In the genomic region with DNA sequence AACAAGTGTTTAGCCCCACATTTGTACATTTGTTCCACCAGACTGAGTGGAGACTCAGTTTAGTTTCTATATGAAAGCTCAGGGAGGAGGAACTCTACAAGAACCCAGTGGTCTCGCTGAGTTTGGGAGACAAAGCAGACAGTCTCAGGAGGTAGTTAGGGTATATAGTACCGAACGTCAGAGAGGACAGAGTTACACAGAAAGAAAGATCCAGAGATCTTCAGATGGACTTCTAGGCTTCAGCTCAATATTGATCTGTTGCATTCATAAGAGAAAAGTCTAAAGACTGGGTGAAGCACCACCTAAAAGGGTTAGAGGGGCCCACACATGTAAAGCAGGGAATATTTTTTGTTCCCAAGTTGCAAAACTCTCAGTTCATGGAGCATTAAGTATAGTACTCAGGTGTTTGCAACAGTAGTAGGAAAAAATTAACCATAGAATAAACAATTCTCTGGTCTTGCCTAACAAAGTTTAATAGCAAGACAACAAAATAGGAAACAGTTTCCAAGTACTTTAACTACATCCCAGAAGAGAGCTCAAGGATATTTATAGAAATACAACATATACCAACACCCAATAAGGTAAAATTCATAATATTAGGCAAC, we compare ENCODE assay signal across 1 cellular context.
A peak's percentile ranks its signal among the peaks of the same experiment; 100 is the strongest.
TF ChIP-seq lines count a peak whose summit lies in the region.

No MANE protein-coding gene starts in this region.

TF ChIP-seq in HepG2, 621 proteins besides CTCF, POLR2A, EP300 and RAD21 (continued from another document and continues in another):
- TF ChIP-seq, protein P1, sequence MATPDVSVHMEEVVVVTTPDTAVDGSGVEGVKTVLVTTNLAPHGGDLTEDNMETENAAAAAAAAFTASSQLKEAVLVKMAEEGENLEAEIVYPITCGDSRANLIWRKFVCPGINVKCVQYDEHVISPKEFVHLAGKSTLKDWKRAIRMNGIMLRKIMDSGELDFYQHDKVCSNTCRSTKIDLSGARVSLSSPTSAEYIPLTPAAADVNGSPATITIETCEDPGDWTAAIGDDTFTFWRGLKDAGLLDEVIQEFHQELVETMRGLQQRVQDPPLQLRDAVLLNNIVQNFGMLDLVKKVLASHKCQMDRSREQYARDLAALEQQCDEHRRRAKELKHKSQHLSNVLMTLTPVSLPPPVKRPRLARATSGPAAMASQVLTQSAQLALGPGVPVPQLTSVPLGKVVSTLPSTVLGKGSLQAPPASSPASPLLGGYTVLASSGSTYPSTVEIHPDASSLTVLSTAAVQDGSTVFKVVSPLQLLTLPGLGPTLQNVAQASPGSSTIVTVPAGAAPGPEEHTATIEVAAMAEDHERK (CRISPR knock-in tag; IDR thresholded peaks at IDR 0.05; ENCODE audit: low read depth) = no peak
- no peak for TF ChIP-seq RXRA (CRISPR knock-in tag; IDR thresholded peaks at IDR 0.05)
- TF ChIP-seq, protein P2, sequence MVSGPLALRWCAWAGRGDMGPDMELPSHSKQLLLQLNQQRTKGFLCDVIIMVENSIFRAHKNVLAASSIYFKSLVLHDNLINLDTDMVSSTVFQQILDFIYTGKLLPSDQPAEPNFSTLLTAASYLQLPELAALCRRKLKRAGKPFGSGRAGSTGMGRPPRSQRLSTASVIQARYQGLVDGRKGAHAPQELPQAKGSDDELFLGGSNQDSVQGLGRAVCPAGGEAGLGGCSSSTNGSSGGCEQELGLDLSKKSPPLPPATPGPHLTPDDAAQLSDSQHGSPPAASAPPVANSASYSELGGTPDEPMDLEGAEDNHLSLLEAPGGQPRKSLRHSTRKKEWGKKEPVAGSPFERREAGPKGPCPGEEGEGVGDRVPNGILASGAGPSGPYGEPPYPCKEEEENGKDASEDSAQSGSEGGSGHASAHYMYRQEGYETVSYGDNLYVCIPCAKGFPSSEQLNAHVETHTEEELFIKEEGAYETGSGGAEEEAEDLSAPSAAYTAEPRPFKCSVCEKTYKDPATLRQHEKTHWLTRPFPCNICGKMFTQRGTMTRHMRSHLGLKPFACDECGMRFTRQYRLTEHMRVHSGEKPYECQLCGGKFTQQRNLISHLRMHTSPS (CRISPR knock-in tag; IDR thresholded peaks at IDR 0.05; ENCODE audit: low read depth) = no peak
- peak; percentile 39; the same call in 1 of the 2 replicates for TF ChIP-seq ZNF652 (CRISPR knock-in tag; IDR thresholded peaks at IDR 0.05; ENCODE audit: borderline replicate concordance, low read depth)
- TF ChIP-seq, protein P3, sequence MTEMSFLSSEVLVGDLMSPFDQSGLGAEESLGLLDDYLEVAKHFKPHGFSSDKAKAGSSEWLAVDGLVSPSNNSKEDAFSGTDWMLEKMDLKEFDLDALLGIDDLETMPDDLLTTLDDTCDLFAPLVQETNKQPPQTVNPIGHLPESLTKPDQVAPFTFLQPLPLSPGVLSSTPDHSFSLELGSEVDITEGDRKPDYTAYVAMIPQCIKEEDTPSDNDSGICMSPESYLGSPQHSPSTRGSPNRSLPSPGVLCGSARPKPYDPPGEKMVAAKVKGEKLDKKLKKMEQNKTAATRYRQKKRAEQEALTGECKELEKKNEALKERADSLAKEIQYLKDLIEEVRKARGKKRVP (CRISPR knock-in tag; IDR thresholded peaks at IDR 0.05) = peak in 1 of 2 experiments; percentile 80; a peak in 2 of 4 replicates
- TF ChIP-seq, protein P4, sequence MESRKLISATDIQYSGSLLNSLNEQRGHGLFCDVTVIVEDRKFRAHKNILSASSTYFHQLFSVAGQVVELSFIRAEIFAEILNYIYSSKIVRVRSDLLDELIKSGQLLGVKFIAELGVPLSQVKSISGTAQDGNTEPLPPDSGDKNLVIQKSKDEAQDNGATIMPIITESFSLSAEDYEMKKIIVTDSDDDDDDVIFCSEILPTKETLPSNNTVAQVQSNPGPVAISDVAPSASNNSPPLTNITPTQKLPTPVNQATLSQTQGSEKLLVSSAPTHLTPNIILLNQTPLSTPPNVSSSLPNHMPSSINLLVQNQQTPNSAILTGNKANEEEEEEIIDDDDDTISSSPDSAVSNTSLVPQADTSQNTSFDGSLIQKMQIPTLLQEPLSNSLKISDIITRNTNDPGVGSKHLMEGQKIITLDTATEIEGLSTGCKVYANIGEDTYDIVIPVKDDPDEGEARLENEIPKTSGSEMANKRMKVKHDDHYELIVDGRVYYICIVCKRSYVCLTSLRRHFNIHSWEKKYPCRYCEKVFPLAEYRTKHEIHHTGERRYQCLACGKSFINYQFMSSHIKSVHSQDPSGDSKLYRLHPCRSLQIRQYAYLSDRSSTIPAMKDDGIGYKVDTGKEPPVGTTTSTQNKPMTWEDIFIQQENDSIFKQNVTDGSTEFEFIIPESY (CRISPR knock-in tag; IDR thresholded peaks at IDR 0.05) = no peak
- TF ChIP-seq KLF15 (CRISPR knock-in tag; IDR thresholded peaks at IDR 0.05; ENCODE audit: borderline replicate concordance) = no peak
- TF ChIP-seq, protein P5, sequence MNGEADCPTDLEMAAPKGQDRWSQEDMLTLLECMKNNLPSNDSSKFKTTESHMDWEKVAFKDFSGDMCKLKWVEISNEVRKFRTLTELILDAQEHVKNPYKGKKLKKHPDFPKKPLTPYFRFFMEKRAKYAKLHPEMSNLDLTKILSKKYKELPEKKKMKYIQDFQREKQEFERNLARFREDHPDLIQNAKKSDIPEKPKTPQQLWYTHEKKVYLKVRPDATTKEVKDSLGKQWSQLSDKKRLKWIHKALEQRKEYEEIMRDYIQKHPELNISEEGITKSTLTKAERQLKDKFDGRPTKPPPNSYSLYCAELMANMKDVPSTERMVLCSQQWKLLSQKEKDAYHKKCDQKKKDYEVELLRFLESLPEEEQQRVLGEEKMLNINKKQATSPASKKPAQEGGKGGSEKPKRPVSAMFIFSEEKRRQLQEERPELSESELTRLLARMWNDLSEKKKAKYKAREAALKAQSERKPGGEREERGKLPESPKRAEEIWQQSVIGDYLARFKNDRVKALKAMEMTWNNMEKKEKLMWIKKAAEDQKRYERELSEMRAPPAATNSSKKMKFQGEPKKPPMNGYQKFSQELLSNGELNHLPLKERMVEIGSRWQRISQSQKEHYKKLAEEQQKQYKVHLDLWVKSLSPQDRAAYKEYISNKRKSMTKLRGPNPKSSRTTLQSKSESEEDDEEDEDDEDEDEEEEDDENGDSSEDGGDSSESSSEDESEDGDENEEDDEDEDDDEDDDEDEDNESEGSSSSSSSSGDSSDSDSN (CRISPR knock-in tag; IDR thresholded peaks at IDR 0.05) = no peak
- TF ChIP-seq, protein P6, sequence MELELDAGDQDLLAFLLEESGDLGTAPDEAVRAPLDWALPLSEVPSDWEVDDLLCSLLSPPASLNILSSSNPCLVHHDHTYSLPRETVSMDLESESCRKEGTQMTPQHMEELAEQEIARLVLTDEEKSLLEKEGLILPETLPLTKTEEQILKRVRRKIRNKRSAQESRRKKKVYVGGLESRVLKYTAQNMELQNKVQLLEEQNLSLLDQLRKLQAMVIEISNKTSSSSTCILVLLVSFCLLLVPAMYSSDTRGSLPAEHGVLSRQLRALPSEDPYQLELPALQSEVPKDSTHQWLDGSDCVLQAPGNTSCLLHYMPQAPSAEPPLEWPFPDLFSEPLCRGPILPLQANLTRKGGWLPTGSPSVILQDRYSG (CRISPR knock-in tag; IDR thresholded peaks at IDR 0.05) = no peak
- TF ChIP-seq NKX3-1 (CRISPR knock-in tag; IDR thresholded peaks at IDR 0.05) = no peak
- 0 out of 2 replicates have a peak, but pooled peaks have one; percentile 31 for TF ChIP-seq SRF (IDR thresholded peaks at IDR 0.05; ENCODE audit: low read depth, low read length)
- no peak for TF ChIP-seq JDP2 (CRISPR knock-in tag; IDR thresholded peaks at IDR 0.05; ENCODE audit: borderline replicate concordance)
- TF ChIP-seq REXO4 (CRISPR knock-in tag; IDR thresholded peaks at IDR 0.05; ENCODE audit: borderline replicate concordance) = no peak
- no peak for TF ChIP-seq ZNF619 (CRISPR knock-in tag; IDR thresholded peaks at IDR 0.05)
- TF ChIP-seq, protein P7, sequence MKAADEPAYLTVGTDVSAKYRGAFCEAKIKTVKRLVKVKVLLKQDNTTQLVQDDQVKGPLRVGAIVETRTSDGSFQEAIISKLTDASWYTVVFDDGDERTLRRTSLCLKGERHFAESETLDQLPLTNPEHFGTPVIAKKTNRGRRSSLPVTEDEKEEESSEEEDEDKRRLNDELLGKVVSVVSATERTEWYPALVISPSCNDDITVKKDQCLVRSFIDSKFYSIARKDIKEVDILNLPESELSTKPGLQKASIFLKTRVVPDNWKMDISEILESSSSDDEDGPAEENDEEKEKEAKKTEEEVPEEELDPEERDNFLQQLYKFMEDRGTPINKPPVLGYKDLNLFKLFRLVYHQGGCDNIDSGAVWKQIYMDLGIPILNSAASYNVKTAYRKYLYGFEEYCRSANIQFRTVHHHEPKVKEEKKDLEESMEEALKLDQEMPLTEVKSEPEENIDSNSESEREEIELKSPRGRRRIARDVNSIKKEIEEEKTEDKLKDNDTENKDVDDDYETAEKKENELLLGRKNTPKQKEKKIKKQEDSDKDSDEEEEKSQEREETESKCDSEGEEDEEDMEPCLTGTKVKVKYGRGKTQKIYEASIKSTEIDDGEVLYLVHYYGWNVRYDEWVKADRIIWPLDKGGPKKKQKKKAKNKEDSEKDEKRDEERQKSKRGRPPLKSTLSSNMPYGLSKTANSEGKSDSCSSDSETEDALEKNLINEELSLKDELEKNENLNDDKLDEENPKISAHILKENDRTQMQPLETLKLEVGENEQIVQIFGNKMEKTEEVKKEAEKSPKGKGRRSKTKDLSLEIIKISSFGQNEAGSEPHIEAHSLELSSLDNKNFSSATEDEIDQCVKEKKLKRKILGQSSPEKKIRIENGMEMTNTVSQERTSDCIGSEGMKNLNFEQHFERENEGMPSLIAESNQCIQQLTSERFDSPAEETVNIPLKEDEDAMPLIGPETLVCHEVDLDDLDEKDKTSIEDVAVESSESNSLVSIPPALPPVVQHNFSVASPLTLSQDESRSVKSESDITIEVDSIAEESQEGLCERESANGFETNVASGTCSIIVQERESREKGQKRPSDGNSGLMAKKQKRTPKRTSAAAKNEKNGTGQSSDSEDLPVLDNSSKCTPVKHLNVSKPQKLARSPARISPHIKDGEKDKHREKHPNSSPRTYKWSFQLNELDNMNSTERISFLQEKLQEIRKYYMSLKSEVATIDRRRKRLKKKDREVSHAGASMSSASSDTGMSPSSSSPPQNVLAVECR (CRISPR knock-in tag; IDR thresholded peaks at IDR 0.05; ENCODE audit: borderline replicate concordance) = peak; percentile 25; the same call in 1 of the 2 replicates
- TF ChIP-seq RFX3 (CRISPR knock-in tag; IDR thresholded peaks at IDR 0.05) = no peak
- no peak for TF ChIP-seq ZNF550 (CRISPR knock-in tag; IDR thresholded peaks at IDR 0.05; ENCODE audit: borderline replicate concordance)
- TF ChIP-seq, protein P8, sequence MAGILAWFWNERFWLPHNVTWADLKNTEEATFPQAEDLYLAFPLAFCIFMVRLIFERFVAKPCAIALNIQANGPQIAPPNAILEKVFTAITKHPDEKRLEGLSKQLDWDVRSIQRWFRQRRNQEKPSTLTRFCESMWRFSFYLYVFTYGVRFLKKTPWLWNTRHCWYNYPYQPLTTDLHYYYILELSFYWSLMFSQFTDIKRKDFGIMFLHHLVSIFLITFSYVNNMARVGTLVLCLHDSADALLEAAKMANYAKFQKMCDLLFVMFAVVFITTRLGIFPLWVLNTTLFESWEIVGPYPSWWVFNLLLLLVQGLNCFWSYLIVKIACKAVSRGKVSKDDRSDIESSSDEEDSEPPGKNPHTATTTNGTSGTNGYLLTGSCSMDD (CRISPR knock-in tag; IDR thresholded peaks at IDR 0.05) = no peak
- no peak for TF ChIP-seq SMAD9 (CRISPR knock-in tag; IDR thresholded peaks at IDR 0.05)
- TF ChIP-seq HMGA1 (CRISPR knock-in tag; conservative IDR thresholded peaks at IDR 0.05) = no peak
- TF ChIP-seq DNMT1 (CRISPR knock-in tag; IDR thresholded peaks at IDR 0.05) = no peak
- TF ChIP-seq, protein P9, sequence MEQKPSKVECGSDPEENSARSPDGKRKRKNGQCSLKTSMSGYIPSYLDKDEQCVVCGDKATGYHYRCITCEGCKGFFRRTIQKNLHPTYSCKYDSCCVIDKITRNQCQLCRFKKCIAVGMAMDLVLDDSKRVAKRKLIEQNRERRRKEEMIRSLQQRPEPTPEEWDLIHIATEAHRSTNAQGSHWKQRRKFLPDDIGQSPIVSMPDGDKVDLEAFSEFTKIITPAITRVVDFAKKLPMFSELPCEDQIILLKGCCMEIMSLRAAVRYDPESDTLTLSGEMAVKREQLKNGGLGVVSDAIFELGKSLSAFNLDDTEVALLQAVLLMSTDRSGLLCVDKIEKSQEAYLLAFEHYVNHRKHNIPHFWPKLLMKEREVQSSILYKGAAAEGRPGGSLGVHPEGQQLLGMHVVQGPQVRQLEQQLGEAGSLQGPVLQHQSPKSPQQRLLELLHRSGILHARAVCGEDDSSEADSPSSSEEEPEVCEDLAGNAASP (CRISPR knock-in tag; IDR thresholded peaks at IDR 0.05; ENCODE audit: borderline replicate concordance) = no peak; the same call in 1 of the 2 replicates
- no peak for TF ChIP-seq ZNF552 (CRISPR knock-in tag; IDR thresholded peaks at IDR 0.05; ENCODE audit: borderline replicate concordance)
- no peak for TF ChIP-seq GLI4 (CRISPR knock-in tag; IDR thresholded peaks at IDR 0.05; ENCODE audit: borderline replicate concordance)
- TF ChIP-seq PCBP1 (IDR thresholded peaks at IDR 0.05; ENCODE audit: borderline replicate concordance, low read depth, low read length) = no peak
- peak; percentile 28; the same call in 1 of the 2 replicates for TF ChIP-seq ZNF160 (CRISPR knock-in tag; IDR thresholded peaks at IDR 0.05)
- no peak for TF ChIP-seq ATF1 (CRISPR knock-in tag; IDR thresholded peaks at IDR 0.05)
- no peak for TF ChIP-seq MEIS1 (CRISPR knock-in tag; IDR thresholded peaks at IDR 0.05; ENCODE audit: borderline replicate concordance)
- no peak for TF ChIP-seq TAF1 (CRISPR knock-in tag; IDR thresholded peaks at IDR 0.05)
- TF ChIP-seq, protein P10, sequence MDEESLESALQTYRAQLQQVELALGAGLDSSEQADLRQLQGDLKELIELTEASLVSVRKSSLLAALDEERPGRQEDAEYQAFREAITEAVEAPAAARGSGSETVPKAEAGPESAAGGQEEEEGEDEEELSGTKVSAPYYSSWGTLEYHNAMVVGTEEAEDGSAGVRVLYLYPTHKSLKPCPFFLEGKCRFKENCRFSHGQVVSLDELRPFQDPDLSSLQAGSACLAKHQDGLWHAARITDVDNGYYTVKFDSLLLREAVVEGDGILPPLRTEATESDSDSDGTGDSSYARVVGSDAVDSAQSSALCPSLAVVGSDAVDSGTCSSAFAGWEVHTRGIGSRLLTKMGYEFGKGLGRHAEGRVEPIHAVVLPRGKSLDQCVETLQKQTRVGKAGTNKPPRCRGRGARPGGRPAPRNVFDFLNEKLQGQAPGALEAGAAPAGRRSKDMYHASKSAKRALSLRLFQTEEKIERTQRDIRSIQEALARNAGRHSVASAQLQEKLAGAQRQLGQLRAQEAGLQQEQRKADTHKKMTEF (CRISPR knock-in tag; IDR thresholded peaks at IDR 0.05) = peak; percentile 77
- peak; percentile 82 for TF ChIP-seq MBD4 (IDR thresholded peaks at IDR 0.05; ENCODE audit: borderline replicate concordance, low read length)
- TF ChIP-seq, protein P11, sequence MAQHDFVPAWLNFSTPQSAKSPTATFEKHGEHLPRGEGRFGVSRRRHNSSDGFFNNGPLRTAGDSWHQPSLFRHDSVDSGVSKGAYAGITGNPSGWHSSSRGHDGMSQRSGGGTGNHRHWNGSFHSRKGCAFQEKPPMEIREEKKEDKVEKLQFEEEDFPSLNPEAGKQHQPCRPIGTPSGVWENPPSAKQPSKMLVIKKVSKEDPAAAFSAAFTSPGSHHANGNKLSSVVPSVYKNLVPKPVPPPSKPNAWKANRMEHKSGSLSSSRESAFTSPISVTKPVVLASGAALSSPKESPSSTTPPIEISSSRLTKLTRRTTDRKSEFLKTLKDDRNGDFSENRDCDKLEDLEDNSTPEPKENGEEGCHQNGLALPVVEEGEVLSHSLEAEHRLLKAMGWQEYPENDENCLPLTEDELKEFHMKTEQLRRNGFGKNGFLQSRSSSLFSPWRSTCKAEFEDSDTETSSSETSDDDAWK (CRISPR knock-in tag; IDR thresholded peaks at IDR 0.05) = no peak
- TF ChIP-seq, protein P12, sequence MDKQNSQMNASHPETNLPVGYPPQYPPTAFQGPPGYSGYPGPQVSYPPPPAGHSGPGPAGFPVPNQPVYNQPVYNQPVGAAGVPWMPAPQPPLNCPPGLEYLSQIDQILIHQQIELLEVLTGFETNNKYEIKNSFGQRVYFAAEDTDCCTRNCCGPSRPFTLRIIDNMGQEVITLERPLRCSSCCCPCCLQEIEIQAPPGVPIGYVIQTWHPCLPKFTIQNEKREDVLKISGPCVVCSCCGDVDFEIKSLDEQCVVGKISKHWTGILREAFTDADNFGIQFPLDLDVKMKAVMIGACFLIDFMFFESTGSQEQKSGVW (CRISPR knock-in tag; IDR thresholded peaks at IDR 0.05; ENCODE audit: borderline replicate concordance) = no peak
- no peak for TF ChIP-seq ISX (CRISPR knock-in tag; conservative IDR thresholded peaks at IDR 0.05)
